8 cellular contexts compared by ENCODE assay signal in genomic region chr19:39327990-39328705, GRCh38. TPM values are rescaled to one million over a fixed set of nuclear protein-coding genes. Genes with fewer than 3 reads are reported as not detected.
DNase-seq lines count a peak whose midpoint lies in the region; ATAC-seq and TF ChIP-seq lines count a peak whose summit lies in the region.

No MANE protein-coding gene starts in this region.

- no peaks in the 10 kb centered on the region for H3K9me3 Mint-ChIP-seq in brain

- peaks cover 16% of the 10 kb centered on the region for H3K4me1 Mint-ChIP-seq in brain

- H3K36me3 ChIP-seq in WERI-Rb-1 = no peaks in the 10 kb centered on the region

- no peaks in the 10 kb centered on the region for H3K27me3 ChIP-seq in WERI-Rb-1 (ENCODE audit: insufficient read depth, low read depth, severe bottlenecking)

- TF ChIP-seq CTCF in WERI-Rb-1 (IDR thresholded peaks at IDR 0.05; ENCODE audit: low read depth, low read length) (peak; percentile 70), brain (conservative IDR thresholded peaks at IDR 0.05) (peak; percentile 97 to 98)

- peak overlapping the region in 4 of 5 experiments; percentile 16 to 49 (median 31) for H3K4me3 Mint-ChIP-seq in brain

- no peaks in the 10 kb centered on the region for H3K36me3 Mint-ChIP-seq in brain

- no peak for ATAC-seq in GM21447 (IDR thresholded peaks at IDR 0.05; ENCODE audit: unreplicated experiment)

- H3K4me3 ChIP-seq in WERI-Rb-1 (ENCODE audit: low read depth, low read length) = no peak overlapping the region

- peak overlapping the region; percentile 24; the same call in 1 of the 2 replicates for H3K27ac ChIP-seq in WERI-Rb-1

- peaks cover 14% of the 10 kb centered on the region for H3K27me3 Mint-ChIP-seq in brain

- peak overlapping the region; percentile 44 to 85 (median 80) for H3K27ac Mint-ChIP-seq in brain

- H3K9me3 ChIP-seq in WERI-Rb-1 (ENCODE audit: severe bottlenecking) = no peaks in the 10 kb centered on the region

- DNase-seq in NCI-H1436 (lab: John Stamatoyannopoulos, UW) (peak; percentile 78), NCI-H1436 treated with DMSO at 0.1 percent for 48 hours (lab: John Stamatoyannopoulos, UW) (no peak), NCI-H1930 (lab: John Stamatoyannopoulos, UW) (peak; percentile 61 to 77), WERI-Rb-1 (peak; percentile 84), iPS-NIHi7 (ENCODE audit: extremely low spot score) (peak; percentile 88)
- peak; percentile 67 to 89 (median 77) for DNase-seq in stimulated activated CD4-positive, alpha-beta T cell treated with anti-CD3 and anti-CD28 coated beads, Interleukin-12 subunit alpha, Interleukin-12 subunit beta, amount 100 ng/mL, for 48 hours (ENCODE audit: low read depth in 2 of 3, low spot score in 1 of 3)

RNA-seq across cellular contexts. Expression of gene LRFN1, which starts 7.5 kb away (rescaled TPM):
- 4.2 TPM for polyA plus RNA-seq in brain (ENCODE audit: insufficient read depth, low read depth, low replicate concordance)

RNA-seq across cellular contexts. Expression of gene GMFG, which starts 7.7 kb away (rescaled TPM):
- polyA plus RNA-seq in brain (ENCODE audit: insufficient read depth, low read depth, low replicate concordance) = 8.1 TPM

RNA-seq across cellular contexts. Expression of gene SAMD4B, which starts 14.1 kb away (rescaled TPM):
- polyA plus RNA-seq in brain (ENCODE audit: insufficient read depth, low read depth, low replicate concordance) = 222 TPM

RNA-seq across cellular contexts. Expression of gene IFNL1, which starts 31.9 kb away (rescaled TPM):
- not detected for polyA plus RNA-seq in brain (ENCODE audit: insufficient read depth, low read depth, low replicate concordance)

RNA-seq across cellular contexts. Expression of gene IFNL2, which starts 60.0 kb away (rescaled TPM):
- not detected for polyA plus RNA-seq in brain (ENCODE audit: insufficient read depth, low read depth, low replicate concordance)
